Comparison of ENCODE assay signal across 8 cellular contexts in the genomic region with DNA sequence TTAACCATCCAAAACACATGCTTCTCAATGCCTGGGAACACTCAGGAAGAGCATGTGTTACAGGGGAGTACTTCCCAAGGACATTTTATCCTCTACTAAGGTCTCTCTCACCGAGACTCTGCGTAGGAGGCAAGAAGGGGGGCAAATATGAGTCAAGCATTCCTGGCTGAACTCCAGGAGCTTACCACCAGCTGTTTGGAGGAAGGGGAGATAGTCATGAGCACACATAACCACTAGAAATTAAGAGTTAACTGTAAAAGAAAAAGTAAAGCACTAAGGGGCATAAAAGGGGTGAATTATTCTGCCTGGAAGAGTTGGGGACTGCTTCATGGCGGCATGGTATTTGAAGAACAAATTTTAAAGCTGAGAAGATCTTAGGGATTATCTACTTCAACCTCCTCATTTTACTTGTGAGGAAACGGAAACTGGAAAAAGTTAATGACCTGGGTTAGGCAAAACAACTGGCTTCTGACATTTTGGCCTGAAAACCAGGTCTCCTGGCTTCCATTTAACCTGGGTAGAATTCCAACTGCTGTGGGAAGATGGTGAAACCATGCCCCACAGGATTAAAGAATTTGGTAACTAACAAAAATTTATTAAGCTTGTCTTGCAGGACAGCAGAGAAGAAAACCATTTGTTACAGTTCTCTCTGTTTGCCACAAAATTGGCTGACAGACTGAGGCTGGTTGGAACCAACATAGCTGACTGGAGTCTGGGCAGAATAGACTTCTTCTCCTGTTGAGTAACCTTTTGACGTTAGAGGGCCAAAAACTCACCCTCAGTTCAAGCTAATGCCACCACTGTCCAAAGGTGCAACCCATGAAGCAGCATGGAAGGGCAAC.
DNase-seq lines count a peak whose midpoint lies in the region; ATAC-seq and TF ChIP-seq lines count a peak whose summit lies in the region.
"Had no signal": no experiment of that assay in that cellular context is flagged by ENCODE, and none has a peak within 500 bp of the region (broad histone marks: within the 10 kb centered on the region; RNA-seq: fewer than 3 reads in every experiment).

No MANE protein-coding gene starts in this region.

- no peak for TF ChIP-seq POLR2A in suprapubic skin (IDR thresholded peaks at IDR 0.05)

- peak overlapping the region; percentile 67 for H3K27ac ChIP-seq in suprapubic skin

- no peak overlapping the region for H3K9ac ChIP-seq in adipocyte (ENCODE audit: low read length)

- peaks cover 16% of the 10 kb centered on the region for H3K36me3 Mint-ChIP-seq in activated CD4-positive, alpha-beta T cell treated with anti-CD3 and anti-CD28 coated beads for 36 hours (ENCODE audit: low read depth)

- H3K4me3 Mint-ChIP-seq in activated CD4-positive, alpha-beta T cell treated with anti-CD3 and anti-CD28 coated beads for 36 hours = no peak overlapping the region

- H3K9me3 ChIP-seq in adipocyte (ENCODE audit: control insufficient read depth, low read length) (no peaks in the 10 kb centered on the region), suprapubic skin (no peaks in the 10 kb centered on the region)

- H3K4me1 ChIP-seq in adipocyte (ENCODE audit: control insufficient read depth, insufficient read depth, low read length) (peaks cover 29% of the 10 kb centered on the region), suprapubic skin (peaks cover 14% of the 10 kb centered on the region)

- intact Hi-C loops in activated CD4-positive, alpha-beta T cell treated with anti-CD3 and anti-CD28 coated beads for 36 hours (cut with DNase I, micrococcal nuclease) = no loop called here

- CTCF ChIA-PET in activated CD4-positive, alpha-beta T cell treated with anti-CD3 and anti-CD28 coated beads for 36 hours (lab: Charles Lee) = interaction anchor here (0.7 to 1.3 kb wide), 2 partner anchors 12 to 18 kb away, joined by 4 read pairs; no protein-coding TSS in a partner anchor

- no peak for TF ChIP-seq CTCF in suprapubic skin (IDR thresholded peaks at IDR 0.05)

- H3K36me3 ChIP-seq in adipocyte (ENCODE audit: control insufficient read depth, insufficient read depth, low read length, severe bottlenecking) (peaks cover 4% of the 10 kb centered on the region), suprapubic skin (no peaks in the 10 kb centered on the region)

- H3K27me3 Mint-ChIP-seq in activated CD4-positive, alpha-beta T cell treated with anti-CD3 and anti-CD28 coated beads for 36 hours = no peaks in the 10 kb centered on the region

- WGBS in suprapubic skin = 46% methylated on average over 5 of the region's 5 CpGs

- H3K27ac Mint-ChIP-seq in activated CD4-positive, alpha-beta T cell treated with anti-CD3 and anti-CD28 coated beads for 36 hours = no peak overlapping the region

- peaks cover 10% of the 10 kb centered on the region for H3K4me1 Mint-ChIP-seq in activated CD4-positive, alpha-beta T cell treated with anti-CD3 and anti-CD28 coated beads for 36 hours

- TF ChIP-seq EP300 in suprapubic skin (IDR thresholded peaks at IDR 0.05) = no peak

- POLR2A ChIA-PET in activated CD4-positive, alpha-beta T cell treated with anti-CD3 and anti-CD28 coated beads for 36 hours (lab: Charles Lee) = no interaction called here

- H3K4me3 ChIP-seq in adipocyte (ENCODE audit: low read length) = peak overlapping the region; percentile 41
- H3K4me3 ChIP-seq in suprapubic skin = no peak overlapping the region

- DNase-seq in Kasumi-1 (lab: John Stamatoyannopoulos, UW) (peak; percentile 60 to 76), adipocyte (ENCODE audit: low read depth) (peak; percentile 67), hepatic stellate cell (ENCODE audit: low spot score) (peak; percentile 23), suprapubic skin (ENCODE audit: low spot score in 2 of 2) (peak in 1 of 2 donors; percentile 67)
- DNase-seq in stimulated activated CD4-positive, alpha-beta T cell treated with anti-CD3 and anti-CD28 coated beads, Interleukin-2, amount 100 ng/mL, for 24 hours = no peak
- no peak for DNase-seq in activated CD4-positive, alpha-beta T cell treated with anti-CD3 and anti-CD28 coated beads for 36 hours
- DNase-seq: amygdala had no signal

- H3K9me3 Mint-ChIP-seq in activated CD4-positive, alpha-beta T cell treated with anti-CD3 and anti-CD28 coated beads for 36 hours (ENCODE audit: low read depth) = no peaks in the 10 kb centered on the region

- ATAC-seq in HG03521 (IDR thresholded peaks at IDR 0.05; ENCODE audit: unreplicated experiment) = no peak
- no peak for ATAC-seq in activated CD4-positive, alpha-beta T cell treated with anti-CD3 and anti-CD28 coated beads for 36 hours

- no peaks in the 10 kb centered on the region for H3K27me3 ChIP-seq in adipocyte (replicated peaks; ENCODE audit: control insufficient read depth, insufficient read depth, low read length)
- H3K27me3 ChIP-seq in suprapubic skin = no peaks in the 10 kb centered on the region

Comparison
In these comparisons a context has a peak if more than half of its experiments do, and no peak if none do; other contexts are left out.
1. DNase-seq: peak in Kasumi-1 (2 of 2), adipocyte (single experiment) and hepatic stellate cell (single experiment); none in stimulated activated CD4-positive, alpha-beta T cell treated with anti-CD3 and anti-CD28 coated beads, Interleukin-2, amount 100 ng/mL, for 24 hours (0 of 2) and activated CD4-positive, alpha-beta T cell treated with anti-CD3 and anti-CD28 coated beads for 36 hours (single experiment).